1 cellular context compared by ENCODE assay signal in the genomic region with DNA sequence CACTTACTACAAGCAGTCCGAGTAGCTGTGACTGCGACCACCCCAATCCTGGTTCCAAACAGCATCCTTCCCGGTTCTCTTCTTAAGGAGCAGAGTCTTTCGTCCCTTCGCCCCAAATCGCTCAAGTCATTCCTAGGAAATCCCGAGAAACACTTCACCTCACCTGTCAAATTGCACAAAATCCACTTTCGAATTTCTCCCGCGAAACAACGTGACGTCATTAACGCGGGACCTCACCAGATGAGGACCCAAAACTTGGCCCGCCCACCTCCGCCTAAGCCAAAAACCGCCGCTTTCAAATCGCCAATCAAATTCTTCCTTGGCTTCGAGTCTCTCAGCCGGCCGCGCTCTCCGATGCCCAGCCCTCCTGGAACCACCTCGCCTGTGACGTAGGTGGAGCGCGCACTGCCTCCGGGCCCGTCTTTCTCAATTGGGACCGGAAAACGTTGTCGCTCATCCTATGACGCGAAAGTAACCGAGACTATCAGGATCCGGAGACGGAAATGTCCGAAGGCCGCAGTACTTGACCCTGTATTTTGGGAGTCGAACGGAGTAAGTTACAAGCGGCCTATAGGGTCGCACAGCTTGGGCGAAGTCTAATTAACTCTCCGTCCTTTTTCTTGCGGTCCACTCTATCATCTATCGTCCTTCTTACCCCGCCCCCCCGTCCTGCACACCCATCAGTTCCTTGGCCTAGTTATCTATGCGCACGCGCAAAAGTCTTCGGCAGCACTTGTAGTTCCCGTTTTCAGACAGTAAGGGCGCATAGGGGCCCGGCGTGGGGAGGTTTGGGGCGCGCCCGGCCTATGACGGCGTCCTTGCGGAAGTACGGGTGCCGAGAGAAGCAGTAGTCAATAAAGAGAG.
TF ChIP-seq lines count a peak whose summit lies in the region.

TSS of gene LARP7 (plus strand) at position 456 of the 864 bp plus-strand sequence. CDS start 7,527 bp downstream, outside the sequence.
A gene with protein sequence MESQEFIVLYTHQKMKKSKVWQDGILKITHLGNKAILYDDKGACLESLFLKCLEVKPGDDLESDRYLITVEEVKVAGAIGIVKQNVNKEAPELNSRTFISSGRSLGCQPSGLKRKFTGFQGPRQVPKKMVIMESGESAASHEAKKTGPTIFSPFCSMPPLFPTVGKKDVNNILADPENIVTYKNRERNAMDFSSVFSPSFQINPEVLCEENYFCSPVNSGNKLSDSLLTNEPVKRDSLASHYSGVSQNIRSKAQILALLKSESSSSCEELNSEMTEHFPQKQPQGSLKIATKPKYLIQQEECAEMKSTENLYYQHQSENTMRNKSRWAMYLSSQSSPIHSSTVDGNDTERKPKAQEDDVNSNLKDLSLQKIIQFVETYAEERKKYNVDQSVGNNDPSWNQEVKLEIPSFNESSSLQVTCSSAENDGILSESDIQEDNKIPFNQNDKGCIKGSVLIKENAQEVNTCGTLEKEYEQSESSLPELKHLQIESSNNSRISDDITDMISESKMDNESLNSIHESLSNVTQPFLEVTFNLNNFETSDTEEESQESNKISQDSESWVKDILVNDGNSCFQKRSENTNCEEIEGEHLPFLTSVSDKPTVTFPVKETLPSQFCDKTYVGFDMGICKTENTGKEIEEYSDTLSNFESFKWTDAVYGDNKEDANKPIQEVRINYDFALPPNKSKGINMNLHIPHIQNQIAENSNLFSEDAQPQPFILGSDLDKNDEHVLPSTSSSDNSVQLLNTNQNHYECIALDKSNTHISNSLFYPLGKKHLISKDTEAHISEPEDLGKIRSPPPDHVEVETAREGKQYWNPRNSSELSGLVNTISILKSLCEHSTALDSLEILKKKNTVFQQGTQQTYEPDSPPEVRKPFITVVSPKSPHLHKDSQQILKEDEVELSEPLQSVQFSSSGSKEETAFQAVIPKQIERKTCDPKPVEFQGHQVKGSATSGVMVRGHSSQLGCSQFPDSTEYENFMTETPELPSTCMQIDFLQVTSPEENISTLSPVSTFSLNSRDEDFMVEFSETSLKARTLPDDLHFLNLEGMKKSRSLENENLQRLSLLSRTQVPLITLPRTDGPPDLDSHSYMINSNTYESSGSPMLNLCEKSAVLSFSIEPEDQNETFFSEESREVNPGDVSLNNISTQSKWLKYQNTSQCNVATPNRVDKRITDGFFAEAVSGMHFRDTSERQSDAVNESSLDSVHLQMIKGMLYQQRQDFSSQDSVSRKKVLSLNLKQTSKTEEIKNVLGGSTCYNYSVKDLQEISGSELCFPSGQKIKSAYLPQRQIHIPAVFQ (N-terminal part only) (minus strand): TSS at position 222 of the 864 bp plus-strand sequence. CDS start 3,733 bp downstream, outside the sequence.

TF ChIP-seq in HepG2, 621 proteins besides CTCF, POLR2A, EP300 and RAD21 (continued from another document and continues in another):
- TF ChIP-seq SETDB1 (CRISPR knock-in tag; IDR thresholded peaks at IDR 0.05; ENCODE audit: borderline replicate concordance) (no peak), NKX3-1 (CRISPR knock-in tag; IDR thresholded peaks at IDR 0.05) (peak; percentile 83; the same call in 1 of the 2 replicates), MLLT10 (CRISPR knock-in tag; IDR thresholded peaks at IDR 0.05) (no peak), JARID2 (CRISPR knock-in tag; IDR thresholded peaks at IDR 0.05; ENCODE audit: insufficient replicate concordance) (no peak), ZNF549 (CRISPR knock-in tag; IDR thresholded peaks at IDR 0.05) (no peak), ASH2L (IDR thresholded peaks at IDR 0.05; ENCODE audit: insufficient read length, low read depth, low read length) (peak; percentile 98), UBTF (CRISPR knock-in tag; IDR thresholded peaks at IDR 0.05) (peak; percentile 50), KLF15 (CRISPR knock-in tag; IDR thresholded peaks at IDR 0.05; ENCODE audit: borderline replicate concordance) (0 out of 2 replicates have a peak, but pooled peaks have one; percentile 20), TBL1XR1 (IDR thresholded peaks at IDR 0.05; ENCODE audit: borderline replicate concordance, low read length, partially characterized antibody) (no peak), RARA (CRISPR knock-in tag; IDR thresholded peaks at IDR 0.05) (no peak; the same call in 1 of the 2 replicates), ZNF12 (CRISPR knock-in tag; IDR thresholded peaks at IDR 0.05) (no peak; the same call in 1 of the 2 replicates), ZKSCAN1 (IDR thresholded peaks at IDR 0.05; ENCODE audit: low read length) (no peak), FOXK1 (CRISPR knock-in tag; IDR thresholded peaks at IDR 0.05; ENCODE audit: borderline replicate concordance, low read depth) (peak; percentile 82; the same call in 1 of the 2 replicates), SAFB2 (CRISPR knock-in tag; IDR thresholded peaks at IDR 0.05; ENCODE audit: borderline replicate concordance, low read depth) (no peak), ADNP (CRISPR knock-in tag; IDR thresholded peaks at IDR 0.05) (no peak), TBP (CRISPR knock-in tag; IDR thresholded peaks at IDR 0.05) (no peak), ELF3 (CRISPR knock-in tag; IDR thresholded peaks at IDR 0.05) (peak; percentile 28), ZNF75D (CRISPR knock-in tag; IDR thresholded peaks at IDR 0.05; ENCODE audit: borderline replicate concordance) (no peak), ZNF512 (CRISPR knock-in tag; IDR thresholded peaks at IDR 0.05) (no peak), NR2F6 (IDR thresholded peaks at IDR 0.05) (no peak; the same call in 1 of the 2 replicates), NR2F6 (CRISPR knock-in tag; IDR thresholded peaks at IDR 0.05) (peak; percentile 38; the same call in 1 of the 2 replicates), ZSCAN30 (CRISPR knock-in tag; IDR thresholded peaks at IDR 0.05) (no peak), THAP7 (CRISPR knock-in tag; IDR thresholded peaks at IDR 0.05) (no peak), NFE2L2 (IDR thresholded peaks at IDR 0.05; ENCODE audit: low read length) (no peak), SOX5 (CRISPR knock-in tag; IDR thresholded peaks at IDR 0.05; ENCODE audit: borderline replicate concordance) (no peak; the same call in 1 of the 2 replicates), U2AF1 (optimal IDR thresholded peaks at IDR 0.05; ENCODE audit: low read depth, low read length) (peak; percentile 68), PHF20 (CRISPR knock-in tag; IDR thresholded peaks at IDR 0.05) (peak; percentile 95)
- TF ChIP-seq, protein P1, sequence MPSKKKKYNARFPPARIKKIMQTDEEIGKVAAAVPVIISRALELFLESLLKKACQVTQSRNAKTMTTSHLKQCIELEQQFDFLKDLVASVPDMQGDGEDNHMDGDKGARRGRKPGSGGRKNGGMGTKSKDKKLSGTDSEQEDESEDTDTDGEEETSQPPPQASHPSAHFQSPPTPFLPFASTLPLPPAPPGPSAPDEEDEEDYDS (CRISPR knock-in tag; IDR thresholded peaks at IDR 0.05): peak; percentile 62; the same call in 1 of the 2 replicates
- TF ChIP-seq, protein P2, sequence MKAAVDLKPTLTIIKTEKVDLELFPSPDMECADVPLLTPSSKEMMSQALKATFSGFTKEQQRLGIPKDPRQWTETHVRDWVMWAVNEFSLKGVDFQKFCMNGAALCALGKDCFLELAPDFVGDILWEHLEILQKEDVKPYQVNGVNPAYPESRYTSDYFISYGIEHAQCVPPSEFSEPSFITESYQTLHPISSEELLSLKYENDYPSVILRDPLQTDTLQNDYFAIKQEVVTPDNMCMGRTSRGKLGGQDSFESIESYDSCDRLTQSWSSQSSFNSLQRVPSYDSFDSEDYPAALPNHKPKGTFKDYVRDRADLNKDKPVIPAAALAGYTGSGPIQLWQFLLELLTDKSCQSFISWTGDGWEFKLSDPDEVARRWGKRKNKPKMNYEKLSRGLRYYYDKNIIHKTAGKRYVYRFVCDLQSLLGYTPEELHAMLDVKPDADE (CRISPR knock-in tag; IDR thresholded peaks at IDR 0.05): no peak
- TF ChIP-seq, protein P3, sequence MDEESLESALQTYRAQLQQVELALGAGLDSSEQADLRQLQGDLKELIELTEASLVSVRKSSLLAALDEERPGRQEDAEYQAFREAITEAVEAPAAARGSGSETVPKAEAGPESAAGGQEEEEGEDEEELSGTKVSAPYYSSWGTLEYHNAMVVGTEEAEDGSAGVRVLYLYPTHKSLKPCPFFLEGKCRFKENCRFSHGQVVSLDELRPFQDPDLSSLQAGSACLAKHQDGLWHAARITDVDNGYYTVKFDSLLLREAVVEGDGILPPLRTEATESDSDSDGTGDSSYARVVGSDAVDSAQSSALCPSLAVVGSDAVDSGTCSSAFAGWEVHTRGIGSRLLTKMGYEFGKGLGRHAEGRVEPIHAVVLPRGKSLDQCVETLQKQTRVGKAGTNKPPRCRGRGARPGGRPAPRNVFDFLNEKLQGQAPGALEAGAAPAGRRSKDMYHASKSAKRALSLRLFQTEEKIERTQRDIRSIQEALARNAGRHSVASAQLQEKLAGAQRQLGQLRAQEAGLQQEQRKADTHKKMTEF (CRISPR knock-in tag; IDR thresholded peaks at IDR 0.05): peak; percentile 56
- TF ChIP-seq, protein P4, sequence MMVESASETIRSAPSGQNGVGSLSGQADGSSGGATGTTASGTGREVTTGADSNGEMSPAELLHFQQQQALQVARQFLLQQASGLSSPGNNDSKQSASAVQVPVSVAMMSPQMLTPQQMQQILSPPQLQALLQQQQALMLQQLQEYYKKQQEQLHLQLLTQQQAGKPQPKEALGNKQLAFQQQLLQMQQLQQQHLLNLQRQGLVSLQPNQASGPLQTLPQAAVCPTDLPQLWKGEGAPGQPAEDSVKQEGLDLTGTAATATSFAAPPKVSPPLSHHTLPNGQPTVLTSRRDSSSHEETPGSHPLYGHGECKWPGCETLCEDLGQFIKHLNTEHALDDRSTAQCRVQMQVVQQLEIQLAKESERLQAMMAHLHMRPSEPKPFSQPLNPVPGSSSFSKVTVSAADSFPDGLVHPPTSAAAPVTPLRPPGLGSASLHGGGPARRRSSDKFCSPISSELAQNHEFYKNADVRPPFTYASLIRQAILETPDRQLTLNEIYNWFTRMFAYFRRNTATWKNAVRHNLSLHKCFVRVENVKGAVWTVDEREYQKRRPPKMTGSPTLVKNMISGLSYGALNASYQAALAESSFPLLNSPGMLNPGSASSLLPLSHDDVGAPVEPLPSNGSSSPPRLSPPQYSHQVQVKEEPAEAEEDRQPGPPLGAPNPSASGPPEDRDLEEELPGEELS (CRISPR knock-in tag; IDR thresholded peaks at IDR 0.05): no peak; the same call in 1 of the 2 replicates
